1 cellular context compared by ENCODE assay signal in genomic region chr1:167294528-167294927, GRCh38.
TF ChIP-seq lines count a peak whose summit lies in the region.

No MANE protein-coding gene starts in this region.

TF ChIP-seq in IMR-90, 13 proteins besides CTCF, POLR2A, EP300 and RAD21 (continued from another document):
- TF ChIP-seq ELK1 (IDR thresholded peaks at IDR 0.05; ENCODE audit: borderline replicate concordance, low read depth, low read length): no peak
- no peak for TF ChIP-seq CEBPB (IDR thresholded peaks at IDR 0.05; ENCODE audit: low read depth, low read length)
- TF ChIP-seq FOS (IDR thresholded peaks at IDR 0.05; ENCODE audit: low read depth, low read length): no peak
- TF ChIP-seq MAZ (IDR thresholded peaks at IDR 0.05; ENCODE audit: borderline replicate concordance, low read depth, low read length): no peak
- TF ChIP-seq MXI1 (IDR thresholded peaks at IDR 0.05; ENCODE audit: borderline replicate concordance, low read depth, low read length): no peak
- TF ChIP-seq SMC3 (IDR thresholded peaks at IDR 0.05; ENCODE audit: low read depth, low read length): no peak
- TF ChIP-seq BHLHE40 (IDR thresholded peaks at IDR 0.05; ENCODE audit: low read depth, low read length): no peak
- TF ChIP-seq RCOR1 (IDR thresholded peaks at IDR 0.05; ENCODE audit: insufficient replicate concordance, low read length): no peak
- TF ChIP-seq RFX5 (IDR thresholded peaks at IDR 0.05; ENCODE audit: low read depth, low read length): no peak
- TF ChIP-seq USF2 (IDR thresholded peaks at IDR 0.05; ENCODE audit: low read depth, low read length): no peak
